Comparison of ENCODE assay signal across 1 cellular context in genomic region chr5:16913187-16913839, GRCh38.
TF ChIP-seq lines count a peak whose summit lies in the region.

No MANE protein-coding gene starts in this region.

TF ChIP-seq in H1, 55 proteins besides CTCF, POLR2A, EP300 and RAD21 (continued from another document):
- TF ChIP-seq USF2 (IDR thresholded peaks at IDR 0.05; ENCODE audit: low read length) (no peak), FOSL1 (IDR thresholded peaks at IDR 0.05; ENCODE audit: insufficient read depth, low read depth, low read length) (no peak), SIN3A (conservative IDR thresholded peaks at IDR 0.05 in 1 of 2, IDR thresholded peaks at IDR 0.05 in 1 of 2; ENCODE audit: low read depth in 1 of 2, low read length in 2 of 2) (no peak), SIRT6 (IDR thresholded peaks at IDR 0.05; ENCODE audit: low read length) (no peak), MAFK (IDR thresholded peaks at IDR 0.05; ENCODE audit: low read depth, low read length) (no peak), TBP (IDR thresholded peaks at IDR 0.05; ENCODE audit: low read depth, low read length) (no peak)
